In genomic region chr5:24644757-24645156, GRCh38 we compare ENCODE assay signal across 9 cellular contexts. TPM values are rescaled to one million over a fixed set of nuclear protein-coding genes. Genes with fewer than 3 reads are reported as not detected.
DNase-seq lines count a peak whose midpoint lies in the region; ATAC-seq and TF ChIP-seq lines count a peak whose summit lies in the region.
"Had no signal": no experiment of that assay in that cellular context is flagged by ENCODE, and none has a peak within 500 bp of the region (broad histone marks: within the 10 kb centered on the region; RNA-seq: fewer than 3 reads in every experiment).

CDH10 (minus strand) TSS chr5:24644978; CDS start chr5:24593490, 51,488 bp downstream.

- DNase-seq in NOMO-1 (lab: John Stamatoyannopoulos, UW; ENCODE audit: unreplicated experiment in 2 of 2) (peak; percentile 17 to 27), NOMO-1 treated with dmso at 0.1 percent for 144 hours (lab: John Stamatoyannopoulos, UW; ENCODE audit: unreplicated experiment) (no peak), amygdala (lab: John Stamatoyannopoulos, UW) (peak in 49 of 56 donors; percentile 5 to 80 (median 53)), type B pancreatic cell (ENCODE audit: extremely low spot score, unreplicated experiment) (peak; percentile 75)
- DNase-seq in stimulated activated CD4-positive, alpha-beta T cell treated with anti-CD3 and anti-CD28 coated beads, Interleukin-12 subunit alpha, Interleukin-12 subunit beta, amount 100 ng/mL, for 4 hours, result no peak

- H3K27me3 Mint-ChIP-seq in type B pancreatic cell, result no peaks in the 10 kb centered on the region
- H3K27me3 Mint-ChIP-seq: memory B cell had no signal

- H3K9ac ChIP-seq in iPS-15b (ENCODE audit: low read depth, low read length), result no peak within 1 kb of the TSS

- H3K27ac Mint-ChIP-seq in type B pancreatic cell, result peak within 1 kb of the TSS; percentile 65
- H3K27ac Mint-ChIP-seq: memory B cell had no signal

- no peaks in the 10 kb centered on the region for H3K36me3 ChIP-seq in iPS-15b (ENCODE audit: control insufficient read depth, insufficient read depth, low read length)

- H3K9me3 ChIP-seq in iPS-15b (ENCODE audit: control insufficient read depth, insufficient read depth, low read length), result no peaks in the 10 kb centered on the region

- peaks cover 17% of the 10 kb centered on the region for H3K27me3 ChIP-seq in iPS-15b (ENCODE audit: control insufficient read depth, insufficient read depth, low read length)

- H3K4me1 Mint-ChIP-seq in type B pancreatic cell (ENCODE audit: unreplicated experiment), result peaks cover 42% of the 10 kb centered on the region
- H3K4me1 Mint-ChIP-seq: memory B cell had no signal

- peak within 1 kb of the TSS; percentile 52 for H3K4me3 ChIP-seq in iPS-15b (ENCODE audit: low read depth, low read length)

- H3K9me3 Mint-ChIP-seq in type B pancreatic cell, result no peaks in the 10 kb centered on the region

- H3K4me1 ChIP-seq in iPS-15b (ENCODE audit: control insufficient read depth, insufficient read depth, low read length), result peaks cover 13% of the 10 kb centered on the region

- ATAC-seq in GM21515 (IDR thresholded peaks at IDR 0.05; ENCODE audit: unreplicated experiment) (no peak), HG02759 (IDR thresholded peaks at IDR 0.05; ENCODE audit: unreplicated experiment) (no peak)

- no peaks in the 10 kb centered on the region for H3K36me3 Mint-ChIP-seq in type B pancreatic cell
- H3K36me3 Mint-ChIP-seq: memory B cell had no signal

- TF ChIP-seq CTCF in type B pancreatic cell (conservative IDR thresholded peaks at IDR 0.05), result no peak

- peak within 1 kb of the TSS; percentile 93 for H3K4me3 Mint-ChIP-seq in type B pancreatic cell
- H3K4me3 Mint-ChIP-seq: memory B cell had no signal

RNA-seq across cellular contexts. Expression of gene CDH10, which starts in this region (rescaled TPM):
- total RNA-seq in type B pancreatic cell (ENCODE audit: low replicate concordance), result 5.5 and 14.2 TPM in 2 replicates

Comparison
In these comparisons a context has a peak if more than half of its experiments do, and no peak if none do; other contexts are left out.
1. DNase-seq: peak in NOMO-1 (2 of 2), amygdala (49 of 56) and type B pancreatic cell (single experiment); none in NOMO-1 treated with dmso at 0.1 percent for 144 hours (single experiment) and stimulated activated CD4-positive, alpha-beta T cell treated with anti-CD3 and anti-CD28 coated beads, Interleukin-12 subunit alpha, Interleukin-12 subunit beta, amount 100 ng/mL, for 4 hours (single experiment).